In genomic region chr4:88761342-88761741, GRCh38 we compare ENCODE assay signal across 16 cellular contexts.
DNase-seq lines count a peak whose midpoint lies in the region; ATAC-seq and TF ChIP-seq lines count a peak whose summit lies in the region.
"Had no signal": no experiment of that assay in that cellular context is flagged by ENCODE, and none has a peak within 500 bp of the region (broad histone marks: within the 10 kb centered on the region; RNA-seq: fewer than 3 reads in every experiment).

No MANE protein-coding gene starts in this region.

- H3F3A ChIP-seq in neural cell (ENCODE audit: insufficient read depth, low read length, poor library complexity, severe bottlenecking) = no peaks in the 10 kb centered on the region

- TF ChIP-seq EP300 in neural cell (conservative IDR thresholded peaks at IDR 0.05; ENCODE audit: poor library complexity, severe bottlenecking) = peak; percentile 8

- H3K9me3 Mint-ChIP-seq in activated naive CD4-positive, alpha-beta T cell treated with anti-CD3 and anti-CD28 coated beads, Interleukin-2, amount 10 ng/mL, durations not matched to agents 7 days and 5 days = no peaks in the 10 kb centered on the region
- H3K9me3 Mint-ChIP-seq: CD8-positive, alpha-beta memory T cell had no signal

- no peak overlapping the region for H3K4me3 Mint-ChIP-seq in activated naive CD4-positive, alpha-beta T cell treated with anti-CD3 and anti-CD28 coated beads, Interleukin-2, amount 10 ng/mL, durations not matched to agents 7 days and 5 days
- H3K4me3 Mint-ChIP-seq: CD8-positive, alpha-beta memory T cell had no signal

- no peak overlapping the region for H3K4me3 ChIP-seq in neural cell (ENCODE audit: low read length)
- H3K4me3 ChIP-seq: BLaER1 had no signal

- no peak for DNase-seq in activated naive CD4-positive, alpha-beta T cell treated with anti-CD3 and anti-CD28 coated beads, Interleukin-2, amount 10 ng/mL, durations not matched to agents 7 days and 5 days
- DNase-seq in activated naive CD4-positive, alpha-beta T cell treated with Interleukin-2 at 50 U/mL for 16 hours = no peak
- peak in 2 of 61 donors; percentile 10 to 22 for DNase-seq in caudate nucleus (lab: John Stamatoyannopoulos, UW)
- no peak for DNase-seq in central memory CD4-positive, alpha-beta T cell
- no peak for DNase-seq in NCI-H526 treated with DMSO at 0.1 percent for 48 hours (lab: John Stamatoyannopoulos, UW)
- DNase-seq: 8988T; AML-193; Caco-2; CD8-positive, alpha-beta memory T cell; DND-41; GDM1 had no signal

- no peaks in the 10 kb centered on the region for H3K27me3 ChIP-seq in neural cell (ENCODE audit: insufficient read depth, low read depth, low read length)
- H3K27me3 ChIP-seq: BLaER1 had no signal

- H3K27ac Mint-ChIP-seq in activated naive CD4-positive, alpha-beta T cell treated with anti-CD3 and anti-CD28 coated beads, Interleukin-2, amount 10 ng/mL, durations not matched to agents 7 days and 5 days = peak overlapping the region; percentile 59

- H3K36me3 Mint-ChIP-seq in activated naive CD4-positive, alpha-beta T cell treated with anti-CD3 and anti-CD28 coated beads, Interleukin-2, amount 10 ng/mL, durations not matched to agents 7 days and 5 days = peaks cover 63% of the 10 kb centered on the region

- H3K27ac ChIP-seq in caudate nucleus (ENCODE audit: low read depth, low read length) (peak overlapping the region; percentile 33), neural cell (ENCODE audit: low read length) (peak overlapping the region; percentile 14)
- H3K27ac ChIP-seq: BLaER1, HL-60 had no signal

- no peak overlapping the region for H3K4me2 ChIP-seq in neural cell (ENCODE audit: low read length)
- H3K4me2 ChIP-seq: BLaER1 had no signal

- peaks cover 9% of the 10 kb centered on the region for H3K4me1 Mint-ChIP-seq in activated naive CD4-positive, alpha-beta T cell treated with anti-CD3 and anti-CD28 coated beads, Interleukin-2, amount 10 ng/mL, durations not matched to agents 7 days and 5 days
- H3K4me1 Mint-ChIP-seq: CD8-positive, alpha-beta memory T cell had no signal

- TF ChIP-seq RAD21 in neural cell (conservative IDR thresholded peaks at IDR 0.05) = no peak

- TF ChIP-seq CTCF in neural cell (IDR thresholded peaks at IDR 0.05; ENCODE audit: poor library complexity, severe bottlenecking) = no peak

- H3K9me3 ChIP-seq in neural cell (ENCODE audit: low read length) = no peaks in the 10 kb centered on the region
- H3K9me3 ChIP-seq: BLaER1, Caco-2 had no signal

- H3K9ac ChIP-seq in neural cell (ENCODE audit: low read length) = no peak overlapping the region
- H3K9ac ChIP-seq: BLaER1 had no signal

- no peaks in the 10 kb centered on the region for H3K27me3 Mint-ChIP-seq in activated naive CD4-positive, alpha-beta T cell treated with anti-CD3 and anti-CD28 coated beads, Interleukin-2, amount 10 ng/mL, durations not matched to agents 7 days and 5 days

- CTCF ChIA-PET in activated naive CD4-positive, alpha-beta T cell treated with anti-CD3 and anti-CD28 coated beads, Interleukin-2, amount 10 ng/mL, durations not matched to agents 7 days and 5 days (lab: Charles Lee) = no interaction called here

- H4K20me1 ChIP-seq in neural cell (ENCODE audit: insufficient read depth) = no peaks in the 10 kb centered on the region
- H4K20me1 ChIP-seq: BLaER1 had no signal

- H3K36me3 ChIP-seq in neural cell (ENCODE audit: insufficient read depth, low read length) = no peaks in the 10 kb centered on the region
- H3K36me3 ChIP-seq: BLaER1 had no signal

- no peaks in the 10 kb centered on the region for H3K79me2 ChIP-seq in neural cell (replicated peaks; ENCODE audit: insufficient read depth, low read length)

- H2AFZ ChIP-seq in neural cell (ENCODE audit: low read depth, low read length) = no peak overlapping the region

- no peaks in the 10 kb centered on the region for H3K9me2 ChIP-seq in neural cell (ENCODE audit: insufficient read depth, low read length)

- no peak for ATAC-seq in GM19395 (IDR thresholded peaks at IDR 0.05; ENCODE audit: unreplicated experiment)
- ATAC-seq: HCT116 had no signal

TF ChIP-seq in neural cell, 6 proteins besides CTCF, POLR2A, EP300 and RAD21:
- TF ChIP-seq MXI1 (conservative IDR thresholded peaks at IDR 0.05; ENCODE audit: poor library complexity, severe bottlenecking) = no peak
- no peak for TF ChIP-seq TAF1 (IDR thresholded peaks at IDR 0.05; ENCODE audit: low read depth)
- no peak for TF ChIP-seq EZH2 (IDR thresholded peaks at IDR 0.05; ENCODE audit: borderline replicate concordance, insufficient read depth, low read length, poor library complexity, severe bottlenecking)
- no peak for TF ChIP-seq SMC3 (conservative IDR thresholded peaks at IDR 0.05; ENCODE audit: poor library complexity)
- no peak for TF ChIP-seq POLR2AphosphoS5 (IDR thresholded peaks at IDR 0.05)
- no peak for TF ChIP-seq REST (IDR thresholded peaks at IDR 0.05; ENCODE audit: borderline replicate concordance)
